ENCODE assay signal across 33 cellular contexts in the genomic region with DNA sequence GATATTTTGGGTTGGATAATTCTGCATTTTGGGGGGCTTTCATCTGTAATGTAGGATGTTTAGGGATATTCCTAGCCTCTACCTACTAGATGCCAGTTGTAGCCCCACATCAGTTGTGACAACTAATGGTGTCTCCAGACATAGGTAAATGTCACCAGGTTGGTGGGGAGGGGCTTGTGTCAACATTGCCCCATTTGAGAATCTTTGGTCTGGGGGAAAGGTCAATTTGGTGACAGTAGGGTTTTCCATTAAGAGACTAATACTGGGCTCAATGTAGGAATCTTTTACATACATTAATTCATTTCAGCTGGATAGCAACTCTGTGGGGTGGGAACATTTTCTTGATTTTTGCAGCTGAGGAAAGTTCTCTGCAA.
"Had no signal": no experiment of that assay in that cellular context is flagged by ENCODE, and none has a peak within 500 bp of the region (broad histone marks: within the 10 kb centered on the region; RNA-seq: fewer than 3 reads in every experiment).

No MANE protein-coding gene starts in this region.

- H3K27ac ChIP-seq: adrenal gland, ascending aorta, body of pancreas, brain microvascular endothelial cell, cardiac muscle cell had no signal

- H3K4me3 ChIP-seq: adrenal gland, ascending aorta, body of pancreas, breast epithelium, cardiac muscle cell had no signal

- H3K9me3 ChIP-seq: adrenal gland, ascending aorta, body of pancreas, breast epithelium had no signal

- DNase-seq: activated effector memory CD4-positive, alpha-beta T cell treated with anti-CD3 and anti-CD28 coated beads, Interleukin-2, amount 50 U/mL, for 16 hours; activated effector memory CD4-positive, alpha-beta T cell treated with Interleukin-2 at 50 U/mL for 16 hours; activated gamma-delta T cell; activated gamma-delta T cell treated with Interleukin-2 at 50 U/mL for 16 hours; activated naive CD4-positive, alpha-beta T cell; activated naive CD4-positive, alpha-beta T cell treated with anti-CD3 and anti-CD28 coated beads for 36 hours; activated naive CD4-positive, alpha-beta T cell treated with anti-CD3 and anti-CD28 coated beads, Interleukin-2, amount 10 ng/mL, durations not matched to agents 7 days and 5 days; activated naive CD4-positive, alpha-beta T cell treated with anti-CD3 and anti-CD28 coated beads, Interleukin-2, amount 50 U/mL, for 16 hours; activated naive CD4-positive, alpha-beta T cell treated with Interleukin-2 at 50 U/mL for 16 hours; activated naive CD8-positive, alpha-beta T cell treated with anti-CD3 and anti-CD28 coated beads for 36 hours; activated naive CD8-positive, alpha-beta T cell treated with anti-CD3 and anti-CD28 coated beads, Interleukin-2, amount 10 ng/mL, durations not matched to agents 7 days and 5 days; activated naive CD8-positive, alpha-beta T cell treated with anti-CD3 and anti-CD28 coated beads, Interleukin-2, amount 50 U/mL, for 24 hours; activated T-cell treated with anti-CD3 and anti-CD28 coated beads, Interleukin-2, amount 50 U/mL, for 1 hour; activated T-cell treated with anti-CD3 and anti-CD28 coated beads, Interleukin-2, amount 50 U/mL, for 24 hours; activated T-cell treated with anti-CD3 and anti-CD28 coated beads, Interleukin-2, amount 50 U/mL, for 4 hours; activated T-cell treated with anti-CD3 and anti-CD28 coated beads, Interleukin-2, amount 50 U/mL, for 48 hours; activated T-cell treated with anti-CD3 and anti-CD28 coated beads, Interleukin-2, amount 50 U/mL, for 72 hours; adrenal gland; amniotic stem cell; amygdala; anterior cingulate cortex; aorta; body of pancreas; brain microvascular endothelial cell; caudate nucleus; central memory CD4-positive, alpha-beta T cell; cerebellar nuclear complex had no signal

- H3K4me1 ChIP-seq: ascending aorta, body of pancreas, breast epithelium had no signal

- H3K27me3 ChIP-seq: adrenal gland, ascending aorta, body of pancreas, breast epithelium had no signal

- ATAC-seq: activated naive CD4-positive, alpha-beta T cell treated with anti-CD3 and anti-CD28 coated beads, Interleukin-2, amount 50 U/mL, for 72 hours; activated naive CD8-positive, alpha-beta T cell treated with anti-CD3 and anti-CD28 coated beads, Interleukin-2, amount 50 U/mL, for 24 hours; activated T-cell treated with anti-CD3 and anti-CD28 coated beads, Interleukin-2, amount 50 U/mL, for 72 hours; activated T-helper 17 cell treated with anti-CD3 and anti-CD28 coated beads, Interleukin-2, amount 50 U/mL, for 72 hours; body of pancreas had no signal

- H3K36me3 ChIP-seq: adrenal gland, ascending aorta, brain microvascular endothelial cell, breast epithelium, cardiac muscle cell had no signal

- FAIRE-seq: astrocyte had no signal
